ENCODE assay signal across 26 cellular contexts in genomic region chr9:137107982-137108381, GRCh38. TPM values are rescaled to one million over a fixed set of nuclear protein-coding genes. Genes with fewer than 3 reads are reported as not detected.
"Had no signal": no experiment of that assay in that cellular context is flagged by ENCODE, and none has a peak within 500 bp of the region (broad histone marks: within the 10 kb centered on the region; RNA-seq: fewer than 3 reads in every experiment).

No MANE protein-coding gene starts in this region.

- ATAC-seq: gastrocnemius medialis; left cardiac atrium; left lung; lower lobe of right lung; naive thymus-derived CD8-positive, alpha-beta T cell; sciatic nerve had no signal

- H3K27ac ChIP-seq: colonic mucosa, epithelial cell of prostate, gastrocnemius medialis, left lung, lower lobe of right lung, ovary, suprapubic skin, transverse colon, vagina had no signal

- H3K27me3 ChIP-seq: colonic mucosa, gastrocnemius medialis, left lung, ovary, suprapubic skin, transverse colon, vagina had no signal

- H3K4me1 ChIP-seq: colonic mucosa, gastrocnemius medialis, lower lobe of right lung, suprapubic skin, transverse colon, vagina had no signal

- H3K36me3 ChIP-seq: colonic mucosa, ovary had no signal

- H3K4me2 ChIP-seq: smooth muscle cell had no signal

- DNase-seq: colonic mucosa; effector CD8-positive, alpha-beta T cell; endodermal cell; gastrocnemius medialis; head of caudate nucleus; hippocampal formation; left cardiac atrium; lower lobe of right lung; naive thymus-derived CD8-positive, alpha-beta T cell; nephron progenitor cell; ovary; retina; stimulated activated CD4-positive, alpha-beta T cell treated with anti-CD3 and anti-CD28 coated beads, Interleukin-12 subunit alpha, Interleukin-12 subunit beta, amount 100 ng/mL, for 4 hours; stimulated activated CD4-positive, alpha-beta T cell treated with anti-CD3 and anti-CD28 coated beads, Interleukin-2, amount 100 ng/mL, for 24 hours; stimulated activated CD4-positive, alpha-beta T cell treated with anti-CD3 and anti-CD28 coated beads, Interleukin-4, amount 100 ng/mL, for 4 hours; transverse colon had no signal

- FAIRE-seq: islet of Langerhans had no signal

- H3K9me3 ChIP-seq: colonic mucosa, gastrocnemius medialis, left lung, lower lobe of right lung, ovary, suprapubic skin, transverse colon, vagina had no signal

- H3K4me3 ChIP-seq: colonic mucosa, gastrocnemius medialis, left lung, lower lobe of right lung, ovary, smooth muscle cell, suprapubic skin, transverse colon, vagina had no signal

RNA-seq across cellular contexts. Expression of gene GRIN1, which starts 31.0 kb away (rescaled TPM):
- total RNA-seq: gastrocnemius medialis; glomerular endothelial cell; left cardiac atrium; mesenteric fat pad; myocyte; naive thymus-derived CD8-positive, alpha-beta T cell; sciatic nerve; smooth muscle cell had no signal
- polyA plus RNA-seq: naive thymus-derived CD8-positive, alpha-beta T cell; ovary; smooth muscle cell had no signal
